In genomic region chr16:2859686-2860265, GRCh38 we compare ENCODE assay signal across 34 cellular contexts. TPM values are rescaled to one million over a fixed set of nuclear protein-coding genes. Genes with fewer than 3 reads are reported as not detected.
"Had no signal": no experiment of that assay in that cellular context is flagged by ENCODE, and none has a peak within 500 bp of the region (broad histone marks: within the 10 kb centered on the region; RNA-seq: fewer than 3 reads in every experiment).

No MANE protein-coding gene starts in this region.

- H3K4me1 ChIP-seq: adrenal gland, breast epithelium had no signal

- H3K4me2 ChIP-seq: SK-N-SH had no signal

- H3K9me2 ChIP-seq: SK-N-SH had no signal

- ATAC-seq: activated CD8-positive, alpha-beta T cell treated with anti-CD3 and anti-CD28 coated beads for 36 hours; activated naive CD4-positive, alpha-beta T cell treated with anti-CD3 and anti-CD28 coated beads, Interleukin-2, amount 50 U/mL, for 72 hours; activated T-cell treated with anti-CD3 and anti-CD28 coated beads, Interleukin-2, amount 50 U/mL, for 4 hours; body of pancreas had no signal

- DNase-seq: activated CD4-positive, alpha-beta T cell treated with anti-CD3 and anti-CD28 coated beads, Interleukin-2, amount 10 ng/mL, durations not matched to agents 24 days and 14 days; activated CD4-positive, alpha-beta T cell treated with anti-CD3 and anti-CD28 coated beads, Interleukin-2, amount 50 U/mL, for 4 hours; activated CD8-positive, alpha-beta T cell treated with anti-CD3 and anti-CD28 coated beads for 36 hours; activated gamma-delta T cell treated with Interleukin-2 at 50 U/mL for 16 hours; activated naive CD4-positive, alpha-beta T cell treated with anti-CD3 and anti-CD28 coated beads for 36 hours; activated T-cell treated with anti-CD3 and anti-CD28 coated beads for 4 hours; activated T-cell treated with anti-CD3 and anti-CD28 coated beads, Interleukin-2, amount 50 U/mL, for 4 hours; adrenal gland; body of pancreas; central memory CD4-positive, alpha-beta T cell; KG1; MM.1S; MV-4-11; NCI-H1092; NCI-H1436 treated with DMSO at 0.1 percent for 48 hours; NCI-H1694 treated with DMSO at 0.1 percent for 48 hours; NCI-H2029; NCI-H345; NCI-H510A; NCI-H526; NCI-H748 treated with DMSO at 0.1 percent for 48 hours; NK-92 treated with Interleukin-12 subunit alpha and Interleukin-12 subunit beta, amount 100 ng/mL, for 24 hours; PC-9; SHP77 treated with DMSO at 0.1 percent for 48 hours; SK-N-SH had no signal

- H3K9me3 ChIP-seq: adrenal gland, body of pancreas, SK-N-SH had no signal

- H3K27me3 ChIP-seq: body of pancreas, breast epithelium had no signal

- H3K4me3 ChIP-seq: adrenal gland, body of pancreas, SJSA1 had no signal

- H2AFZ ChIP-seq: PC-9 had no signal

- H3K36me3 ChIP-seq: adrenal gland, breast epithelium, SJSA1 had no signal

- H3K27ac ChIP-seq: adrenal gland, SJSA1 had no signal

- H3K9ac ChIP-seq: SK-N-SH had no signal

RNA-seq across cellular contexts. Expression of gene PRSS22, which starts 1.8 kb away (rescaled TPM):
- total RNA-seq: activated CD4-positive, alpha-beta T cell treated with anti-CD3 and anti-CD28 coated beads, Interleukin-2, amount 10 ng/mL, durations not matched to agents 24 days and 14 days; activated CD8-positive, alpha-beta memory T cell treated with anti-CD3 and anti-CD28 coated beads for 36 hours; activated CD8-positive, alpha-beta T cell treated with anti-CD3 and anti-CD28 coated beads for 36 hours; activated naive CD4-positive, alpha-beta T cell treated with anti-CD3 and anti-CD28 coated beads for 36 hours; activated T-helper 1 cell treated with anti-CD3 and anti-CD28 coated beads, Interleukin-12 subunit alpha, Interleukin-12 subunit beta, Interleukin-2, Interleukin-4 antibody, amounts not matched to agents 30 ng/mL and 10 ng/mL and 1 ng/mL, durations not matched to agents 14 hours and 24 hours and 36 hours; cerebellum; LHCN-M2; SJSA1 had no signal
- polyA plus RNA-seq: SK-N-SH had no signal

RNA-seq across cellular contexts. Expression of gene ZG16B, which starts 29.7 kb away (rescaled TPM):
- total RNA-seq: astrocyte, body of pancreas, cerebellum, LHCN-M2 had no signal

RNA-seq across cellular contexts. Expression of gene PRSS21, which starts 42.7 kb away (rescaled TPM):
- total RNA-seq: astrocyte, cerebellum, LHCN-M2, RPMI7951, SJSA1 had no signal
- polyA plus RNA-seq: SK-N-SH had no signal
